13 cellular contexts compared by ENCODE assay signal in the genomic region with DNA sequence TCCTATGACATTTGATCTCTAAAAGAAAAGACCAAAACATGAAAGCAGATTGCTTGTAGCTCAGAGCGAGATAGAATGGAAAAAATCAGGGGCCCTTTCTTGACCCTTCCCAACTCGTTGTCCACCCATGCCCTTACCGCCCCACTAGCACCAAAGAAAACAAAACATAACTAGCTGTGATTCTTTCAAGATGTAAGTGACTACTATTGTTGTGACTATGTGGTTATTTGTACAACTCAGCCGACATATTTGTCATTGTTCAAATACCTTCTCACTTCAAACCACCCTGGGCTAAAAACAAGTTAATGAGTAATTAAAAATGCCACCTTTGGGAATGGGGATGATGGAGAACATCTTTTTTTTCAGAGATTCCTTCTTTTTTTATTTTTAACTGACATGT.
"Had no signal": no experiment of that assay in that cellular context is flagged by ENCODE, and none has a peak within 500 bp of the region (broad histone marks: within the 10 kb centered on the region; RNA-seq: fewer than 3 reads in every experiment).

No MANE protein-coding gene starts in this region.

- H3K27ac ChIP-seq: esophagus squamous epithelium, heart left ventricle, parathyroid adenoma, right atrium auricular region, WERI-Rb-1 had no signal

- H3K4me3 ChIP-seq: esophagus squamous epithelium, heart left ventricle, right atrium auricular region, smooth muscle cell had no signal

- H3K27me3 Mint-ChIP-seq: activated CD4-positive, alpha-beta T cell treated with anti-CD3 and anti-CD28 coated beads for 36 hours; brain had no signal

- H2AFZ ChIP-seq: parathyroid adenoma had no signal

- H3K9me3 Mint-ChIP-seq: activated naive CD4-positive, alpha-beta T cell treated with anti-CD3 and anti-CD28 coated beads for 36 hours; mesothelial cell of epicardium had no signal

- H3K4me1 Mint-ChIP-seq: activated CD4-positive, alpha-beta T cell treated with anti-CD3 and anti-CD28 coated beads for 36 hours had no signal

- H3K27me3 ChIP-seq: esophagus squamous epithelium, heart left ventricle, right atrium auricular region had no signal

- H3K27ac Mint-ChIP-seq: activated CD4-positive, alpha-beta T cell treated with anti-CD3 and anti-CD28 coated beads for 36 hours; activated naive CD4-positive, alpha-beta T cell treated with anti-CD3 and anti-CD28 coated beads for 36 hours; brain had no signal

- H3K9ac ChIP-seq: parathyroid adenoma had no signal

- H3K4me2 ChIP-seq: smooth muscle cell had no signal

- H3K79me2 ChIP-seq: parathyroid adenoma had no signal

- DNase-seq: activated CD4-positive, alpha-beta T cell treated with anti-CD3 and anti-CD28 coated beads for 36 hours; activated naive CD4-positive, alpha-beta T cell treated with anti-CD3 and anti-CD28 coated beads for 36 hours; esophagus squamous epithelium; foreskin melanocyte; heart left ventricle; islet precursor cell; T1000; WERI-Rb-1 had no signal

- H3K9me3 ChIP-seq: esophagus squamous epithelium, heart left ventricle, right atrium auricular region had no signal

- H3K36me3 Mint-ChIP-seq: brain had no signal

- H3K4me3 Mint-ChIP-seq: activated CD4-positive, alpha-beta T cell treated with anti-CD3 and anti-CD28 coated beads for 36 hours; activated naive CD4-positive, alpha-beta T cell treated with anti-CD3 and anti-CD28 coated beads for 36 hours; brain; mesothelial cell of epicardium had no signal

- H3K36me3 ChIP-seq: esophagus squamous epithelium, heart left ventricle, right atrium auricular region, WERI-Rb-1 had no signal

- ATAC-seq: activated CD4-positive, alpha-beta T cell treated with anti-CD3 and anti-CD28 coated beads for 36 hours; heart left ventricle had no signal

- H3K4me1 ChIP-seq: esophagus squamous epithelium, heart left ventricle, parathyroid adenoma, right atrium auricular region had no signal
